Comparison of ENCODE assay signal across 7 cellular contexts in the genomic region with DNA sequence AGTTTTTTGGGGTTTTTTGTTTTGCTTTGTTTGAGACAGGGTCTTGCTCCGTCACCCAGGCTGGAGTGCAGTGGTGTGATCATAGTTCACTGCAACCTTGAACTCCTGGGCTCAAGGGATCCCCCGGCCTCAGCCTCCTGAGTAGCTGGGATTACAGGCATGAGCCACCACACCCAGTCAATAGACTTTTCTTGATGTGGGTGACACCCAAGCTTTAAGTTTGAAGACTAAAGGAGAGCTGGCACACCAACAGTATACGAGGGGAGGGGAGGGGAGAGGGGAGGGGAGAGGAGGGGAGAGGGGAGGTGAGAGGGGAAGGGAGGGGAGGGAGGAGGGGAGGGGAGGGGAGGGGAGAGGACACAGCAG. TPM values are rescaled to one million over a fixed set of nuclear protein-coding genes. Genes with fewer than 3 reads are reported as not detected.
DNase-seq lines count a peak whose midpoint lies in the region; ATAC-seq, FAIRE-seq and TF ChIP-seq lines count a peak whose summit lies in the region.
"Not testable (repeated sequence)": the region's sequence is repeated elsewhere in the genome, so short reads cannot be mapped to it uniquely, and the experiment has no call there.

No MANE protein-coding gene starts in this region.

- peak overlapping the region; percentile 50 for H3K4me2 ChIP-seq in Karpas-422 (ENCODE audit: low read depth, low read length, poor library complexity, severe bottlenecking)

- not testable (repeated sequence) for H3K27me3 Mint-ChIP-seq in Caco-2 (ENCODE audit: insufficient read depth, unreplicated experiment); T-helper 2 cell treated with Interferon-gamma antibody and Interleukin-4, amounts not matched to agents 5 μg/mL and 100 μg/mL, for 36 hours (ENCODE audit: low read depth); activated T-helper 1 cell treated with anti-CD3 and anti-CD28 coated beads, Interleukin-12 subunit alpha, Interleukin-12 subunit beta, Interleukin-2, Interleukin-4 antibody, amounts not matched to agents 30 ng/mL and 10 ng/mL and 1 ng/mL, durations not matched to agents 14 hours and 24 hours and 36 hours (ENCODE audit: insufficient read depth)

- intact Hi-C loops in Caco-2 (cut with micrococcal nuclease; ENCODE audit: unreplicated experiment); left colon (cut with DNase I, micrococcal nuclease): not testable (repeated sequence)
- intact Hi-C loops in activated T-helper 1 cell treated with anti-CD3 and anti-CD28 coated beads, Interleukin-12 subunit alpha, Interleukin-12 subunit beta, Interleukin-2, Interleukin-4 antibody, amounts not matched to agents 30 ng/mL and 10 ng/mL and 1 ng/mL, durations not matched to agents 14 hours and 24 hours and 36 hours (cut with micrococcal nuclease): loop anchor here (1.0 kb wide), 5 partner anchors 8 to 68 kb away; a partner anchor contains a TSS

- H3K27me3 ChIP-seq in Caco-2 (replicated peaks; ENCODE audit: control insufficient read depth, insufficient read depth, low read length); Karpas-422 (ENCODE audit: low read length); small intestine (ENCODE audit: control insufficient read depth in 2 of 2, insufficient read depth in 2 of 2, low read length in 2 of 2): not testable (repeated sequence)

- H3K4me3 Mint-ChIP-seq in Caco-2 (ENCODE audit: unreplicated experiment): peak overlapping the region; percentile 1
- H3K4me3 Mint-ChIP-seq in T-helper 2 cell treated with Interferon-gamma antibody and Interleukin-4, amounts not matched to agents 5 μg/mL and 100 μg/mL, for 36 hours: peak overlapping the region; percentile 57
- H3K4me3 Mint-ChIP-seq in activated T-helper 1 cell treated with anti-CD3 and anti-CD28 coated beads, Interleukin-12 subunit alpha, Interleukin-12 subunit beta, Interleukin-2, Interleukin-4 antibody, amounts not matched to agents 30 ng/mL and 10 ng/mL and 1 ng/mL, durations not matched to agents 14 hours and 24 hours and 36 hours: not testable (repeated sequence)

- not testable (repeated sequence) for BruUV-seq in Caco-2 (replicated peaks; lab: Mats Ljungman, UMichigan)

- H3K27ac ChIP-seq in Karpas-422 (ENCODE audit: low read length) (peak overlapping the region; percentile 79), small intestine (ENCODE audit: low read depth in 1 of 2, low read length in 1 of 2) (peak overlapping the region; percentile 95)

- TF ChIP-seq CTCF in Caco-2 (IDR thresholded peaks at IDR 0.05; ENCODE audit: insufficient read depth in 1 of 2, low read depth in 1 of 2, low read length in 1 of 2, severe bottlenecking in 1 of 2, unreplicated experiment in 1 of 2): not testable (repeated sequence)

- DNase-seq in Caco-2; Karpas-422; activated T-helper 1 cell treated with anti-CD3 and anti-CD28 coated beads, Interleukin-12 subunit alpha, Interleukin-12 subunit beta, Interleukin-2, Interleukin-4 antibody, amounts not matched to agents 30 ng/mL and 10 ng/mL and 1 ng/mL, durations not matched to agents 14 hours and 24 hours and 36 hours (ENCODE audit: low spot score): not testable (repeated sequence)
- DNase-seq in T-helper 2 cell treated with Interferon-gamma antibody and Interleukin-4, amounts not matched to agents 5 μg/mL and 100 μg/mL, for 36 hours (ENCODE audit: low spot score): peak; percentile 20
- DNase-seq in central memory CD4-positive, alpha-beta T cell: peak; percentile 6
- DNase-seq in left colon (peak; percentile 48 to 65), small intestine (peak; percentile 71)

- peaks cover 20% of the 10 kb centered on the region for H3K4me1 Mint-ChIP-seq in Caco-2 (ENCODE audit: low read depth, unreplicated experiment)
- peaks cover 48% of the 10 kb centered on the region for H3K4me1 Mint-ChIP-seq in T-helper 2 cell treated with Interferon-gamma antibody and Interleukin-4, amounts not matched to agents 5 μg/mL and 100 μg/mL, for 36 hours (ENCODE audit: low read depth)
- H3K4me1 Mint-ChIP-seq in activated T-helper 1 cell treated with anti-CD3 and anti-CD28 coated beads, Interleukin-12 subunit alpha, Interleukin-12 subunit beta, Interleukin-2, Interleukin-4 antibody, amounts not matched to agents 30 ng/mL and 10 ng/mL and 1 ng/mL, durations not matched to agents 14 hours and 24 hours and 36 hours (ENCODE audit: low read depth): peaks cover 46% of the 10 kb centered on the region

- not testable (repeated sequence) for H3K9me3 Mint-ChIP-seq in Caco-2 (ENCODE audit: unreplicated experiment); T-helper 2 cell treated with Interferon-gamma antibody and Interleukin-4, amounts not matched to agents 5 μg/mL and 100 μg/mL, for 36 hours; activated T-helper 1 cell treated with anti-CD3 and anti-CD28 coated beads, Interleukin-12 subunit alpha, Interleukin-12 subunit beta, Interleukin-2, Interleukin-4 antibody, amounts not matched to agents 30 ng/mL and 10 ng/mL and 1 ng/mL, durations not matched to agents 14 hours and 24 hours and 36 hours

- WGBS in small intestine, 3 donors: 32 to 61% (median 53%) methylated on average over 2 to 3 of the region's 3 CpGs

- not testable (repeated sequence) for H3K36me3 ChIP-seq in Caco-2 (ENCODE audit: control insufficient read depth, insufficient read depth, low read length); Karpas-422 (ENCODE audit: insufficient read depth, low read length); small intestine (ENCODE audit: control insufficient read depth in 2 of 2, insufficient read depth in 2 of 2, low read length in 2 of 2)

- not testable (repeated sequence) for H3K9me2 ChIP-seq in Karpas-422 (replicated peaks; ENCODE audit: insufficient read depth, low read length)

- peak overlapping the region; percentile 22 for H3K27ac Mint-ChIP-seq in Caco-2 (ENCODE audit: unreplicated experiment)
- H3K27ac Mint-ChIP-seq in T-helper 2 cell treated with Interferon-gamma antibody and Interleukin-4, amounts not matched to agents 5 μg/mL and 100 μg/mL, for 36 hours: peak overlapping the region; percentile 93
- H3K27ac Mint-ChIP-seq in activated T-helper 1 cell treated with anti-CD3 and anti-CD28 coated beads, Interleukin-12 subunit alpha, Interleukin-12 subunit beta, Interleukin-2, Interleukin-4 antibody, amounts not matched to agents 30 ng/mL and 10 ng/mL and 1 ng/mL, durations not matched to agents 14 hours and 24 hours and 36 hours: peak overlapping the region; percentile 91

- H3K9me3 ChIP-seq in Caco-2; Karpas-422 (ENCODE audit: low read length); small intestine (ENCODE audit: control insufficient read depth, low read depth): not testable (repeated sequence)

- POLR2A ChIA-PET in Caco-2 (lab: Charles Lee): not testable (repeated sequence)

- not testable (repeated sequence) for FAIRE-seq in small intestine (lab: Jason Lieb, UNC)

- peak; percentile 73 for ATAC-seq in left colon

- peak overlapping the region; percentile 56 for H3K9ac ChIP-seq in Karpas-422 (ENCODE audit: low read length)

- not testable (repeated sequence) for H3K79me2 ChIP-seq in Karpas-422 (ENCODE audit: low read length)

- CTCF ChIA-PET in Caco-2 (lab: Charles Lee): interaction anchor here (0.6 kb wide), 1 partner anchor 20 kb away, joined by 3 read pairs; no protein-coding TSS in a partner anchor

- H3K4me1 ChIP-seq in Caco-2; small intestine (ENCODE audit: control insufficient read depth in 2 of 2, insufficient read depth in 1 of 2, low read depth in 1 of 2, low read length in 1 of 2): not testable (repeated sequence)
- H3K4me1 ChIP-seq in Karpas-422 (ENCODE audit: low read length): peaks cover 30% of the 10 kb centered on the region

- H3K36me3 Mint-ChIP-seq in Caco-2 (ENCODE audit: insufficient read depth, unreplicated experiment): not testable (repeated sequence)
- H3K36me3 Mint-ChIP-seq in T-helper 2 cell treated with Interferon-gamma antibody and Interleukin-4, amounts not matched to agents 5 μg/mL and 100 μg/mL, for 36 hours (ENCODE audit: low read depth): peaks cover 42% of the 10 kb centered on the region
- peaks cover 16% of the 10 kb centered on the region for H3K36me3 Mint-ChIP-seq in activated T-helper 1 cell treated with anti-CD3 and anti-CD28 coated beads, Interleukin-12 subunit alpha, Interleukin-12 subunit beta, Interleukin-2, Interleukin-4 antibody, amounts not matched to agents 30 ng/mL and 10 ng/mL and 1 ng/mL, durations not matched to agents 14 hours and 24 hours and 36 hours (ENCODE audit: low read depth)

- H4K20me1 ChIP-seq in Karpas-422 (ENCODE audit: insufficient read depth, low read depth, low read length): not testable (repeated sequence)

- H3K4me3 ChIP-seq in Caco-2 (ENCODE audit: low read depth, low read length); Karpas-422 (ENCODE audit: low read length); small intestine (ENCODE audit: low read depth in 1 of 2, low read length in 2 of 2): not testable (repeated sequence)

- not testable (repeated sequence) for H2AFZ ChIP-seq in Karpas-422 (ENCODE audit: low read length)

RNA-seq across cellular contexts. Expression of a gene that starts 25.1 kb away (rescaled TPM):
- total RNA-seq in Caco-2 (2022): 81.5 and 83.4 TPM in 2 replicates
- 80.7 and 104 TPM in 2 replicates for total RNA-seq in Karpas-422 (2014; rRNA removed; shearing (Covaris generic); ENCODE audit: low replicate concordance)
- 98.1 and 108 TPM in 2 replicates for total RNA-seq in activated T-helper 1 cell treated with anti-CD3 and anti-CD28 coated beads, Interleukin-12 subunit alpha, Interleukin-12 subunit beta, Interleukin-2, Interleukin-4 antibody, amounts not matched to agents 30 ng/mL and 10 ng/mL and 1 ng/mL, durations not matched to agents 14 hours and 24 hours and 36 hours
- total RNA-seq in left colon: 100 to 1,000 TPM in 1 of 2 donors, 10 to 100 TPM in 1; 67.6 to 101 TPM
- polyA plus RNA-seq in small intestine: 10 to 100 TPM; 31.9 to 58.9 (median 51.7) TPM

RNA-seq across cellular contexts. Expression of a gene that starts 40.4 kb away (rescaled TPM):
- total RNA-seq in Caco-2 (2022): 1,258 and 1,458 TPM in 2 replicates
- 1,287 and 3,084 TPM in 2 replicates for total RNA-seq in Karpas-422 (2014; rRNA removed; shearing (Covaris generic); ENCODE audit: low replicate concordance)
- total RNA-seq in activated T-helper 1 cell treated with anti-CD3 and anti-CD28 coated beads, Interleukin-12 subunit alpha, Interleukin-12 subunit beta, Interleukin-2, Interleukin-4 antibody, amounts not matched to agents 30 ng/mL and 10 ng/mL and 1 ng/mL, durations not matched to agents 14 hours and 24 hours and 36 hours: 2,415 and 2,510 TPM in 2 replicates
- 1,000 to 10,000 TPM; 1,780 to 2,331 TPM for total RNA-seq in left colon
- 1,000 to 10,000 TPM; 2,319 to 3,566 (median 2,983) TPM for polyA plus RNA-seq in small intestine

Comparison
In these comparisons a context has a peak if more than half of its experiments do, and no peak if none do; other contexts are left out.
1. H3K27ac Mint-ChIP-seq: peak in every context shown above with its lines; median percentile 93 in T-helper 2 cell treated with Interferon-gamma antibody and Interleukin-4, amounts not matched to agents 5 μg/mL and 100 μg/mL, for 36 hours; 91 in activated T-helper 1 cell treated with anti-CD3 and anti-CD28 coated beads, Interleukin-12 subunit alpha, Interleukin-12 subunit beta, Interleukin-2, Interleukin-4 antibody, amounts not matched to agents 30 ng/mL and 10 ng/mL and 1 ng/mL, durations not matched to agents 14 hours and 24 hours and 36 hours; 22 in Caco-2.